In the genomic region with DNA sequence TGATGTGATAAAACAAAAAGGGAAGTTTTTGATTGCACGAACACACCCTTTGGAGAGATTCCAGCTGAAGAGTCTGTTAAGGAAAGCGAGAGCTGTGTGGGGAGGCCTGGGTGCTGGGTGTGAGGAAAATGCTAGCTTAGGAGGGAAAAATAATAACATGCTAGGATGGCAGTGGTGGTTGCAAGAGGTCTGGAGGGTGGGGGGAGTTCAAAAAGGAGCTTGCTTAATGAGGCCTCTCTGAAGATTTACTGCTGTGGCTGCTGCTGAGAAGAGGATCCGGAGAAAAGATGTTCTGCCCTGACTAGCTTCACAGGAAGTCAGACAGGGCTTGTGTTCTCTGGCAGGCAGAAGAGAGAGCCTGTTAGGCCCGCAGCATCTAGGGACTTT, we compare ENCODE assay signal across 10 cellular contexts.
DNase-seq lines count a peak whose midpoint lies in the region; ATAC-seq and TF ChIP-seq lines count a peak whose summit lies in the region.
"Had no signal": no experiment of that assay in that cellular context is flagged by ENCODE, and none has a peak within 500 bp of the region (broad histone marks: within the 10 kb centered on the region; RNA-seq: fewer than 3 reads in every experiment).

No MANE protein-coding gene starts in this region.

- H3K36me3 ChIP-seq in IMR-90 (ENCODE audit: control insufficient read depth, insufficient read depth, low read length): no peaks in the 10 kb centered on the region

- H2BK15ac ChIP-seq in IMR-90 (ENCODE audit: low read depth, low read length): peak overlapping the region; percentile 90; the same call in 2 of the 3 replicates

- peak overlapping the region; percentile 97 for H3K4ac ChIP-seq in IMR-90 (ENCODE audit: low read depth, low read length)

- H2AK9ac ChIP-seq in IMR-90 (replicated peaks; ENCODE audit: low read depth, low read length, poor library complexity): no peak overlapping the region

- no peaks in the 10 kb centered on the region for H3K9me3 ChIP-seq in IMR-90 (ENCODE audit: control insufficient read depth, insufficient read depth, low read length)

- peak overlapping the region; percentile 95 for H2BK5ac ChIP-seq in IMR-90 (ENCODE audit: low read depth, low read length, poor library complexity, severe bottlenecking)

- H3K4me1 Mint-ChIP-seq in activated T-helper 2 cell treated with anti-CD3 and anti-CD28 coated beads, Interferon-gamma antibody, Interleukin-2, Interleukin-4, amounts not matched to agents 10 μg/mL and 5 μg/mL and 100 μg/mL, durations not matched to agents 14 hours and 24 hours and 36 hours (ENCODE audit: low read depth): peaks cover 11% of the 10 kb centered on the region
- H3K4me1 Mint-ChIP-seq in mesothelial cell of epicardium: peaks cover 50% of the 10 kb centered on the region

- POLR2A ChIA-PET in IMR-90 (lab: Charles Lee; ENCODE audit: unreplicated experiment): no interaction called here

- H3K4me3 ChIP-seq in IMR-90 (ENCODE audit: insufficient read depth, low read depth, low read length): no peak overlapping the region

- peak overlapping the region; percentile 97 for H3K18ac ChIP-seq in IMR-90 (ENCODE audit: low read depth, low read length)

- peaks cover 5% of the 10 kb centered on the region for H3K27me3 Mint-ChIP-seq in activated T-helper 2 cell treated with anti-CD3 and anti-CD28 coated beads, Interferon-gamma antibody, Interleukin-2, Interleukin-4, amounts not matched to agents 10 μg/mL and 5 μg/mL and 100 μg/mL, durations not matched to agents 14 hours and 24 hours and 36 hours (ENCODE audit: low read depth)
- no peaks in the 10 kb centered on the region for H3K27me3 Mint-ChIP-seq in mesothelial cell of epicardium (ENCODE audit: low read depth)
- H3K27me3 Mint-ChIP-seq: stimulated activated naive CD8-positive, alpha-beta T cell treated with anti-CD3 and anti-CD28 coated beads, Interleukin-15, Interleukin-2, amounts not matched to agents 100 ng/mL and 50 ng/mL, for 24 hours had no signal

- H3K27ac ChIP-seq in IMR-90 (ENCODE audit: insufficient read depth, low read length): peak overlapping the region; percentile 93

- TF ChIP-seq RAD21 in IMR-90 (IDR thresholded peaks at IDR 0.05; ENCODE audit: low read length): no peak

- CTCF ChIA-PET in IMR-90 (lab: Yijun Ruan, JAX): interaction anchor here (0.5 to 0.6 kb wide), 2 partner anchors 324 to 1926 kb away, joined by 3 to 4 read pairs; no protein-coding TSS in a partner anchor

- H3K4me3 Mint-ChIP-seq in activated T-helper 2 cell treated with anti-CD3 and anti-CD28 coated beads, Interferon-gamma antibody, Interleukin-2, Interleukin-4, amounts not matched to agents 10 μg/mL and 5 μg/mL and 100 μg/mL, durations not matched to agents 14 hours and 24 hours and 36 hours (ENCODE audit: low read depth): no peak overlapping the region
- no peak overlapping the region for H3K4me3 Mint-ChIP-seq in mesothelial cell of epicardium
- H3K4me3 Mint-ChIP-seq: activated T-cell treated with anti-CD3 and anti-CD28 coated beads, Interleukin-2, amount 50 U/mL, for 24 hours; stimulated activated naive CD8-positive, alpha-beta T cell treated with anti-CD3 and anti-CD28 coated beads, Interleukin-15, Interleukin-2, amounts not matched to agents 100 ng/mL and 50 ng/mL, for 24 hours had no signal

- TF ChIP-seq CTCF in IMR-90 (conservative IDR thresholded peaks at IDR 0.05; ENCODE audit: low read depth, low read length) (no peak), mesothelial cell of epicardium (IDR thresholded peaks at IDR 0.05; ENCODE audit: unreplicated experiment) (no peak), GM20000 (IDR thresholded peaks at IDR 0.05; ENCODE audit: extremely low read depth, missing control alignments) (no peak)

- H3K9me3 Mint-ChIP-seq in activated T-helper 2 cell treated with anti-CD3 and anti-CD28 coated beads, Interferon-gamma antibody, Interleukin-2, Interleukin-4, amounts not matched to agents 10 μg/mL and 5 μg/mL and 100 μg/mL, durations not matched to agents 14 hours and 24 hours and 36 hours: peaks cover 6% of the 10 kb centered on the region
- H3K9me3 Mint-ChIP-seq in mesothelial cell of epicardium: no peaks in the 10 kb centered on the region
- H3K9me3 Mint-ChIP-seq: activated T-cell treated with anti-CD3 and anti-CD28 coated beads, Interleukin-2, amount 50 U/mL, for 24 hours; stimulated activated naive CD8-positive, alpha-beta T cell treated with anti-CD3 and anti-CD28 coated beads, Interleukin-15, Interleukin-2, amounts not matched to agents 100 ng/mL and 50 ng/mL, for 24 hours had no signal

- H3K14ac ChIP-seq in IMR-90 (replicated peaks; ENCODE audit: low read depth, low read length): peak overlapping the region; percentile 90

- dilution Hi-C loops in IMR-90 (cut with HindIII; ENCODE audit: low sequenced_read_pairs, unreplicated experiment): no loop called here

- in situ Hi-C loops in IMR-90 (cut with MboI; ENCODE audit: low sequenced_read_pairs): no loop called here

- H3K27ac Mint-ChIP-seq in activated T-helper 2 cell treated with anti-CD3 and anti-CD28 coated beads, Interferon-gamma antibody, Interleukin-2, Interleukin-4, amounts not matched to agents 10 μg/mL and 5 μg/mL and 100 μg/mL, durations not matched to agents 14 hours and 24 hours and 36 hours: peak overlapping the region; percentile 4
- H3K27ac Mint-ChIP-seq in mesothelial cell of epicardium: peak overlapping the region; percentile 74
- H3K27ac Mint-ChIP-seq: activated T-cell treated with anti-CD3 and anti-CD28 coated beads, Interleukin-2, amount 50 U/mL, for 24 hours; stimulated activated naive CD8-positive, alpha-beta T cell treated with anti-CD3 and anti-CD28 coated beads, Interleukin-15, Interleukin-2, amounts not matched to agents 100 ng/mL and 50 ng/mL, for 24 hours had no signal

- peak overlapping the region; percentile 99 for H2BK20ac ChIP-seq in IMR-90 (ENCODE audit: low read depth, low read length)

- H3K23ac ChIP-seq in IMR-90 (ENCODE audit: low read depth, low read length): peak overlapping the region; percentile 96

- 0 out of 2 replicates have a peak, but pooled peaks have one; percentile 3 for ATAC-seq in IMR-90 (ENCODE audit: low read depth)

- H4K20me1 ChIP-seq in IMR-90 (ENCODE audit: insufficient read depth, low read length): no peaks in the 10 kb centered on the region

- 25% methylated on average over 2 of the region's 4 CpGs; no CpG with 5 or more reads in 1 of the 2 experiments for WGBS in IMR-90 (ENCODE audit: extremely low coverage in 2 of 2, insufficient read length in 1 of 2), 2 experiments

- peak overlapping the region; percentile 99 for H2BK120ac ChIP-seq in IMR-90 (ENCODE audit: low read depth, low read length)

- H3K56ac ChIP-seq in IMR-90 (ENCODE audit: extremely low read depth, insufficient read depth, low read length): peak overlapping the region; percentile 86

- H3K4me1 ChIP-seq in IMR-90 (ENCODE audit: control insufficient read depth, insufficient read depth, low read length): peaks cover 40% of the 10 kb centered on the region

- H4K8ac ChIP-seq in IMR-90 (ENCODE audit: low read depth in 2 of 2, low read length in 2 of 2): peak overlapping the region; percentile 87 to 93

- H4K5ac ChIP-seq in IMR-90 (ENCODE audit: low read depth, low read length): peak overlapping the region; percentile 98

- H2AK5ac ChIP-seq in IMR-90 (ENCODE audit: low read depth, low read length): peak overlapping the region; percentile 92

- peaks cover 0 to 22% of the 10 kb centered on the region in 2 experiments; a peak in 3 of 4 replicates for H3K79me1 ChIP-seq in IMR-90 (ENCODE audit: low read depth in 1 of 2, low read length in 2 of 2)

- peak overlapping the region; percentile 11 for H3K4me2 ChIP-seq in IMR-90 (ENCODE audit: low read depth, low read length)

- intact Hi-C loops in IMR-90 (cut with micrococcal nuclease): loop anchor here (10.0 kb wide), 1 partner anchor 321 kb away; no protein-coding TSS in a partner anchor
- intact Hi-C loops in activated T-helper 2 cell treated with anti-CD3 and anti-CD28 coated beads, Interferon-gamma antibody, Interleukin-2, Interleukin-4, amounts not matched to agents 10 μg/mL and 5 μg/mL and 100 μg/mL, durations not matched to agents 14 hours and 24 hours and 36 hours (cut with micrococcal nuclease): no loop called here

- no peak for TF ChIP-seq POLR2A in IMR-90 (IDR thresholded peaks at IDR 0.05; ENCODE audit: low read depth, low read length)

- BruUV-seq in IMR-90 (replicated peaks; lab: Mats Ljungman, UMichigan): no TSS peak

- no peaks in the 10 kb centered on the region for H3K36me3 Mint-ChIP-seq in activated T-helper 2 cell treated with anti-CD3 and anti-CD28 coated beads, Interferon-gamma antibody, Interleukin-2, Interleukin-4, amounts not matched to agents 10 μg/mL and 5 μg/mL and 100 μg/mL, durations not matched to agents 14 hours and 24 hours and 36 hours (ENCODE audit: low read depth)
- no peaks in the 10 kb centered on the region for H3K36me3 Mint-ChIP-seq in mesothelial cell of epicardium

- H4K91ac ChIP-seq in IMR-90 (ENCODE audit: insufficient read depth, low read depth, low read length): peak overlapping the region; percentile 96

- H3K9me1 ChIP-seq in IMR-90 (ENCODE audit: insufficient read depth, low read length): peaks cover 8% of the 10 kb centered on the region; the same call in 1 of the 2 replicates

- DNase-seq in AG08395 (ENCODE audit: low spot score) (peak; percentile 45), IMR-90 (peak; percentile 45), mesothelial cell of epicardium (ENCODE audit: low spot score in 2 of 2, unreplicated experiment in 2 of 2) (no peak), mucosa of gallbladder (ENCODE audit: low spot score) (no peak), NCI-H345 treated with DMSO at 0.1 percent for 48 hours (lab: John Stamatoyannopoulos, UW; ENCODE audit: unreplicated experiment) (no peak), GM20000 (ENCODE audit: low spot score) (no peak)
- DNase-seq in activated T-helper 2 cell treated with anti-CD3 and anti-CD28 coated beads, Interferon-gamma antibody, Interleukin-2, Interleukin-4, amounts not matched to agents 10 μg/mL and 5 μg/mL and 100 μg/mL, durations not matched to agents 14 hours and 24 hours and 36 hours (ENCODE audit: low spot score): no peak
- no peak for DNase-seq in effector CD8-positive, alpha-beta T cell (lab: John Stamatoyannopoulos, UW)
- DNase-seq: activated T-cell treated with anti-CD3 and anti-CD28 coated beads, Interleukin-2, amount 50 U/mL, for 24 hours had no signal

- H2AFZ ChIP-seq in IMR-90 (replicated peaks; ENCODE audit: low read length, poor library complexity): peak overlapping the region; percentile 58

- H3K9ac ChIP-seq in IMR-90 (ENCODE audit: low read depth, low read length): peak overlapping the region; percentile 69

- no peaks in the 10 kb centered on the region for H3K27me3 ChIP-seq in IMR-90 (ENCODE audit: control insufficient read depth, insufficient read depth, low read length)

TF ChIP-seq in IMR-90, 13 proteins besides CTCF, POLR2A, EP300 and RAD21 (continues in another document):
- TF ChIP-seq CEBPB (IDR thresholded peaks at IDR 0.05; ENCODE audit: low read depth, low read length): no peak

Comparison
In these comparisons a context has a peak if more than half of its experiments do, and no peak if none do; other contexts are left out.
1. DNase-seq: peak in AG08395 (single experiment) and IMR-90 (single experiment); none in activated T-helper 2 cell treated with anti-CD3 and anti-CD28 coated beads, Interferon-gamma antibody, Interleukin-2, Interleukin-4, amounts not matched to agents 10 μg/mL and 5 μg/mL and 100 μg/mL, durations not matched to agents 14 hours and 24 hours and 36 hours (single experiment), mesothelial cell of epicardium (0 of 2), mucosa of gallbladder (single experiment), NCI-H345 treated with DMSO at 0.1 percent for 48 hours (single experiment), effector CD8-positive, alpha-beta T cell (single experiment) and GM20000 (single experiment).